In genomic region chr1:16254263-16254948, GRCh38 we compare ENCODE assay signal across 12 cellular contexts. TPM values are rescaled to one million over a fixed set of nuclear protein-coding genes. Genes with fewer than 3 reads are reported as not detected.
DNase-seq lines count a peak whose midpoint lies in the region; ATAC-seq and TF ChIP-seq lines count a peak whose summit lies in the region.
"Had no signal": no experiment of that assay in that cellular context is flagged by ENCODE, and none has a peak within 500 bp of the region (broad histone marks: within the 10 kb centered on the region; RNA-seq: fewer than 3 reads in every experiment).

No MANE protein-coding gene starts in this region.

- H3K4me1 ChIP-seq in mucosa of descending colon (ENCODE audit: low read depth), result peaks cover 1% of the 10 kb centered on the region

- H3K4me3 ChIP-seq in mucosa of descending colon, result no peak overlapping the region
- H3K4me3 ChIP-seq: colonic mucosa had no signal

- H3K4me1 Mint-ChIP-seq in effector memory CD8-positive, alpha-beta T cell (ENCODE audit: low read depth in 2 of 2), result no peaks in the 10 kb centered on the region
- H3K4me1 Mint-ChIP-seq in endothelial cell (ENCODE audit: unreplicated experiment), result no peaks in the 10 kb centered on the region

- H3K27me3 Mint-ChIP-seq in effector memory CD8-positive, alpha-beta T cell, result no peaks in the 10 kb centered on the region
- H3K27me3 Mint-ChIP-seq in endothelial cell (ENCODE audit: unreplicated experiment), result no peaks in the 10 kb centered on the region

- H3K36me3 ChIP-seq in mucosa of descending colon (ENCODE audit: low read depth), result no peaks in the 10 kb centered on the region

- no peaks in the 10 kb centered on the region for H3K9me3 Mint-ChIP-seq in effector memory CD8-positive, alpha-beta T cell
- H3K9me3 Mint-ChIP-seq in endothelial cell (ENCODE audit: unreplicated experiment), result no peaks in the 10 kb centered on the region

- peaks cover 48% of the 10 kb centered on the region for H3K36me3 Mint-ChIP-seq in effector memory CD8-positive, alpha-beta T cell (ENCODE audit: insufficient read depth)
- peaks cover 21% of the 10 kb centered on the region for H3K36me3 Mint-ChIP-seq in endothelial cell (ENCODE audit: low read depth, unreplicated experiment)

- TF ChIP-seq CTCF in mucosa of descending colon (IDR thresholded peaks at IDR 0.05) (no peak), endothelial cell (IDR thresholded peaks at IDR 0.05; ENCODE audit: unreplicated experiment) (no peak)

- no peak overlapping the region for H3K4me3 Mint-ChIP-seq in effector memory CD8-positive, alpha-beta T cell
- H3K4me3 Mint-ChIP-seq in endothelial cell (ENCODE audit: unreplicated experiment), result no peak overlapping the region

- DNase-seq in EH (ENCODE audit: low read depth), result peak; percentile 57
- DNase-seq in M059J (ENCODE audit: low read depth), result peak; percentile 86
- DNase-seq in effector memory CD8-positive, alpha-beta T cell, result no peak
- peak; percentile 85 for DNase-seq in myocyte (ENCODE audit: low read depth)
- no peak for DNase-seq in stimulated activated CD4-positive, alpha-beta T cell treated with anti-CD3 and anti-CD28 coated beads, Interleukin-2, amount 100 ng/mL, for 24 hours
- DNase-seq in mucosa of descending colon, result no peak
- DNase-seq in endothelial cell (ENCODE audit: low spot score), result no peak
- DNase-seq: activated CD4-positive, alpha-beta T cell treated with anti-CD3 and anti-CD28 coated beads for 48 hours; activated naive CD4-positive, alpha-beta T cell treated with Interleukin-2 at 50 U/mL for 16 hours; colonic mucosa; NCI-H1105 had no signal

- no peak for ATAC-seq in effector memory CD8-positive, alpha-beta T cell (replicated peaks)
- ATAC-seq in mucosa of descending colon (no peak), HG03280 (IDR thresholded peaks at IDR 0.05; ENCODE audit: unreplicated experiment) (no peak)

- peak overlapping the region; percentile 6 to 80 for H3K27ac Mint-ChIP-seq in effector memory CD8-positive, alpha-beta T cell
- no peak overlapping the region for H3K27ac Mint-ChIP-seq in endothelial cell (ENCODE audit: unreplicated experiment)

- H3K9me3 ChIP-seq in mucosa of descending colon, result no peaks in the 10 kb centered on the region
- H3K9me3 ChIP-seq: colonic mucosa had no signal

- intact Hi-C loops in mucosa of descending colon (cut with DNase I, micrococcal nuclease), result no loop called here

RNA-seq across cellular contexts. Expression of gene CPLANE2, which starts 17.4 kb away (rescaled TPM):
- total RNA-seq in M059J (2014; rRNA removed; shearing (Covaris generic)), result 1.6 and 6.5 TPM in 2 replicates
- 11.3 and 16.3 TPM in 2 replicates for total RNA-seq in myocyte
- 12.0 TPM for polyA plus RNA-seq in myocyte (2012)
- 1 to 10 TPM; 5.3 to 9.9 (median 5.9) TPM for total RNA-seq in mucosa of descending colon
- 3.6 TPM for total RNA-seq in endothelial cell (ENCODE audit: unreplicated experiment)

RNA-seq across cellular contexts. Expression of gene ARHGEF19, which starts 42.0 kb away (rescaled TPM):
- 2.8 and 3.2 TPM in 2 replicates for total RNA-seq in M059J (2014; rRNA removed; shearing (Covaris generic))
- total RNA-seq in myocyte (0.31 and 0.67 TPM in 2 replicates), mucosa of descending colon (10 to 100 TPM in 1 of 3 donors, 1 to 10 TPM in 2; 5.3 to 13.3 (median 9.0) TPM), endothelial cell (ENCODE audit: unreplicated experiment) (14.0 TPM)
- 1.2 TPM for polyA plus RNA-seq in myocyte (2012)

Comparison
In these comparisons a context has a peak if more than half of its experiments do, and no peak if none do; other contexts are left out.
1. DNase-seq: peak in EH (single experiment), M059J (single experiment) and myocyte (single experiment); none in effector memory CD8-positive, alpha-beta T cell (0 of 3), stimulated activated CD4-positive, alpha-beta T cell treated with anti-CD3 and anti-CD28 coated beads, Interleukin-2, amount 100 ng/mL, for 24 hours (0 of 2), mucosa of descending colon (0 of 3) and endothelial cell (single experiment).